8 cellular contexts compared by ENCODE assay signal in genomic region chr1:225882699-225883615, GRCh38. TPM values are rescaled to one million over a fixed set of nuclear protein-coding genes. Genes with fewer than 3 reads are reported as not detected.
DNase-seq lines count a peak whose midpoint lies in the region; TF ChIP-seq lines count a peak whose summit lies in the region.

No MANE protein-coding gene starts in this region.

- H3K9me3 Mint-ChIP-seq in activated CD4-positive, alpha-beta memory T cell treated with anti-CD3 and anti-CD28 coated beads, Interleukin-2, amount 10 ng/mL, durations not matched to agents 7 days and 5 days, result no peaks in the 10 kb centered on the region

- peak overlapping the region; percentile 89 for H3K4me3 Mint-ChIP-seq in activated CD4-positive, alpha-beta memory T cell treated with anti-CD3 and anti-CD28 coated beads, Interleukin-2, amount 10 ng/mL, durations not matched to agents 7 days and 5 days

- H3K27me3 ChIP-seq in GM23248 (replicated peaks; ENCODE audit: insufficient read depth), result no peaks in the 10 kb centered on the region
- H3K27me3 ChIP-seq in esophagus muscularis mucosa, result peaks cover 0 to 5% (median 0%) of the 10 kb centered on the region in 4 donors
- no peaks in the 10 kb centered on the region for H3K27me3 ChIP-seq in muscle layer of duodenum (ENCODE audit: low read depth, low read length)
- peaks cover 0 to 7% of the 10 kb centered on the region in 2 donors for H3K27me3 ChIP-seq in tibial nerve

- no peaks in the 10 kb centered on the region for H4K20me1 ChIP-seq in GM23248 (ENCODE audit: insufficient read depth)

- peak overlapping the region; percentile 28 for H3K27ac ChIP-seq in GM23248
- H3K27ac ChIP-seq in esophagus muscularis mucosa (replicated peaks in 1 of 4), result peak overlapping the region; percentile 82 to 92 (median 89)
- H3K27ac ChIP-seq in muscle layer of duodenum (ENCODE audit: low read length), result peak overlapping the region; percentile 51
- H3K27ac ChIP-seq in tibial nerve, result peak overlapping the region; percentile 87 to 92 (median 90)

- WGBS in GM23248 (ENCODE audit: low coverage in 1 of 2, low lambda C conversion rate in 2 of 2, missing lambda C conversion rate in 2 of 2), 2 experiments, result 1 to 2% methylated on average over 51 to 58 of the region's 61 CpGs
- 21% methylated on average over 19 of the region's 61 CpGs for WGBS in esophagus muscularis mucosa
- 13 to 28% methylated on average over 11 to 44 of the region's 61 CpGs for WGBS in tibial nerve, 2 donors

- peak overlapping the region; percentile 72 for H3K27ac Mint-ChIP-seq in activated CD4-positive, alpha-beta memory T cell treated with anti-CD3 and anti-CD28 coated beads, Interleukin-2, amount 10 ng/mL, durations not matched to agents 7 days and 5 days

- H3K4me1 Mint-ChIP-seq in activated CD4-positive, alpha-beta memory T cell treated with anti-CD3 and anti-CD28 coated beads, Interleukin-2, amount 10 ng/mL, durations not matched to agents 7 days and 5 days, result peaks cover 42% of the 10 kb centered on the region

- peaks cover 9% of the 10 kb centered on the region for H3K27me3 Mint-ChIP-seq in activated CD4-positive, alpha-beta memory T cell treated with anti-CD3 and anti-CD28 coated beads, Interleukin-2, amount 10 ng/mL, durations not matched to agents 7 days and 5 days

- no peak for TF ChIP-seq CTCF in esophagus muscularis mucosa (IDR thresholded peaks at IDR 0.05)
- peak in 1 of 5 experiments; percentile 17 for TF ChIP-seq CTCF in tibial nerve (IDR thresholded peaks at IDR 0.05)

- TF ChIP-seq POLR2A in esophagus muscularis mucosa (IDR thresholded peaks at IDR 0.05; ENCODE audit: low read depth) (no peak), tibial nerve (IDR thresholded peaks at IDR 0.05) (no peak)

- no peak for TF ChIP-seq RAD21 in Ishikawa (IDR thresholded peaks at IDR 0.05; ENCODE audit: low read depth)

- H3K4me3 ChIP-seq in GM23248, result peak overlapping the region; percentile 89
- H3K4me3 ChIP-seq in esophagus muscularis mucosa, result peak overlapping the region; percentile 79 to 98 (median 88)
- H3K4me3 ChIP-seq in muscle layer of duodenum (ENCODE audit: low read depth in 1 of 2, low read length in 2 of 2), result peak overlapping the region; percentile 82 to 98
- peak overlapping the region; percentile 68 to 92 (median 90) for H3K4me3 ChIP-seq in tibial nerve

- DNase-seq in ELR (ENCODE audit: low read depth) (peak; percentile 69), GM23248 (peak; percentile 77), esophagus muscularis mucosa (ENCODE audit: extremely low spot score) (no peak), tibial nerve (ENCODE audit: low spot score in 2 of 2) (peak; percentile 16 to 22), A172 (ENCODE audit: low spot score) (no peak)
- peak; percentile 48 for DNase-seq in activated CD4-positive, alpha-beta memory T cell treated with anti-CD3 and anti-CD28 coated beads, Interleukin-2, amount 10 ng/mL, durations not matched to agents 7 days and 5 days

- peak overlapping the region; percentile 91 for H2AFZ ChIP-seq in GM23248

- TF ChIP-seq EP300 in Ishikawa (IDR thresholded peaks at IDR 0.05; ENCODE audit: borderline replicate concordance) (peak; percentile 24; the same call in 1 of the 2 replicates), esophagus muscularis mucosa (IDR thresholded peaks at IDR 0.05) (no peak), tibial nerve (IDR thresholded peaks at IDR 0.05) (no peak)

- H3K79me2 ChIP-seq in GM23248 (ENCODE audit: insufficient read depth), result peaks cover 23% of the 10 kb centered on the region

- H3K4me1 ChIP-seq in GM23248 (ENCODE audit: insufficient read depth) (peaks cover 14% of the 10 kb centered on the region; the same call in 1 of the 2 replicates), esophagus muscularis mucosa (peaks cover 35 to 49% (median 45%) of the 10 kb centered on the region in 4 donors), muscle layer of duodenum (ENCODE audit: control insufficient read depth in 1 of 2, insufficient read depth in 2 of 2, low read length in 2 of 2) (peaks cover 18 to 36% of the 10 kb centered on the region in 2 donors), tibial nerve (peaks cover 0 to 46% (median 27%) of the 10 kb centered on the region in 4 donors)

- H3K36me3 ChIP-seq in GM23248 (ENCODE audit: low read depth) (no peaks in the 10 kb centered on the region), esophagus muscularis mucosa (no peaks in the 10 kb centered on the region), muscle layer of duodenum (ENCODE audit: control insufficient read depth in 1 of 2, insufficient read depth in 2 of 2, low read length in 2 of 2) (peaks cover 0 to 5% of the 10 kb centered on the region in 2 donors), tibial nerve (no peaks in the 10 kb centered on the region)

- H3K9me2 ChIP-seq in GM23248 (ENCODE audit: insufficient read depth), result no peaks in the 10 kb centered on the region

- CTCF ChIA-PET in activated CD4-positive, alpha-beta memory T cell treated with anti-CD3 and anti-CD28 coated beads, Interleukin-2, amount 10 ng/mL, durations not matched to agents 7 days and 5 days (lab: Charles Lee), result interaction anchor here (0.8 to 4.7 kb wide), 16 partner anchors 9 to 408 kb away, joined by 3 to 33 read pairs (median 3); partner anchors contain the start of genes PYCR2 and SRP9

- intact Hi-C loops in esophagus muscularis mucosa (cut with DNase I), result no loop called here

- peak overlapping the region; percentile 91 for H3K9ac ChIP-seq in GM23248

- no peaks in the 10 kb centered on the region for H3K9me3 ChIP-seq in GM23248 (ENCODE audit: low read depth)
- no peaks in the 10 kb centered on the region for H3K9me3 ChIP-seq in esophagus muscularis mucosa
- no peaks in the 10 kb centered on the region for H3K9me3 ChIP-seq in muscle layer of duodenum (ENCODE audit: control insufficient read depth in 1 of 2, low read length in 2 of 2)
- no peaks in the 10 kb centered on the region for H3K9me3 ChIP-seq in tibial nerve

- H3F3A ChIP-seq in GM23248 (ENCODE audit: insufficient read depth), result peaks cover 4% of the 10 kb centered on the region; the same call in 1 of the 2 replicates

- H3K4me2 ChIP-seq in GM23248 (ENCODE audit: unreplicated experiment), result peak overlapping the region; percentile 92

- in situ Hi-C loops in GM23248 (cut with MboI), result no loop called here

- POLR2A ChIA-PET in activated CD4-positive, alpha-beta memory T cell treated with anti-CD3 and anti-CD28 coated beads, Interleukin-2, amount 10 ng/mL, durations not matched to agents 7 days and 5 days (lab: Charles Lee), result interaction anchor here (0.9 to 5.6 kb wide), 24 partner anchors 8 to 455 kb away, joined by 3 to 83 read pairs (median 6); partner anchors contain the start of genes H3-3A, LBR, LEFTY1 and PYCR2

- H3K36me3 Mint-ChIP-seq in activated CD4-positive, alpha-beta memory T cell treated with anti-CD3 and anti-CD28 coated beads, Interleukin-2, amount 10 ng/mL, durations not matched to agents 7 days and 5 days (ENCODE audit: low read depth), result peaks cover 26% of the 10 kb centered on the region

TF ChIP-seq in Ishikawa, 13 proteins besides CTCF, POLR2A, EP300 and RAD21 (continues in another document):
- peak; percentile 46; the same call in 1 of the 2 replicates for TF ChIP-seq NFIC (IDR thresholded peaks at IDR 0.05)
- peak; percentile 42 for TF ChIP-seq MAX (IDR thresholded peaks at IDR 0.05)
- no peak for TF ChIP-seq EGR1 (IDR thresholded peaks at IDR 0.05)
- TF ChIP-seq YY1 (IDR thresholded peaks at IDR 0.05; ENCODE audit: low read depth), result peak; percentile 40; the same call in 1 of the 2 replicates
- TF ChIP-seq USF1 (IDR thresholded peaks at IDR 0.05), result no peak
- no peak for TF ChIP-seq FOXM1 (IDR thresholded peaks at IDR 0.05; ENCODE audit: borderline replicate concordance, low read depth)
- no peak for TF ChIP-seq CREB1 (IDR thresholded peaks at IDR 0.05; ENCODE audit: low read depth)

RNA-seq across cellular contexts. Expression of gene TMEM63A, which starts 0.8 kb away (rescaled TPM):
- 9.7 and 11.9 TPM in 2 replicates for total RNA-seq in GM23248 (2014; rRNA removed; shearing (Covaris generic))
- 8.5 and 13.5 TPM in 2 replicates for polyA plus RNA-seq in GM23248 (2016; fragmentation: Nextera tagmentation; extraction: Ambion mirVana)
- total RNA-seq in activated CD4-positive, alpha-beta memory T cell treated with anti-CD3 and anti-CD28 coated beads, Interleukin-2, amount 10 ng/mL, durations not matched to agents 7 days and 5 days, result 100 to 1,000 TPM; 126 to 127 TPM
- total RNA-seq in esophagus muscularis mucosa (10 to 100 TPM; 14.6 to 30.7 (median 24.5) TPM), tibial nerve (10 to 100 TPM; 63.2 to 91.5 (median 66.7) TPM)
- total RNA-seq in A172 (2014; rRNA removed; shearing (Covaris generic)), result 7.8 and 8.2 TPM in 2 replicates

RNA-seq across cellular contexts. Expression of gene LEFTY1, which starts 6.0 kb away (rescaled TPM):
- total RNA-seq in GM23248 (2014; rRNA removed; shearing (Covaris generic)), result not detected in 2 replicates
- not detected in 2 replicates for polyA plus RNA-seq in GM23248 (2016; fragmentation: Nextera tagmentation; extraction: Ambion mirVana)
- not detected for total RNA-seq in activated CD4-positive, alpha-beta memory T cell treated with anti-CD3 and anti-CD28 coated beads, Interleukin-2, amount 10 ng/mL, durations not matched to agents 7 days and 5 days
- total RNA-seq in esophagus muscularis mucosa, result under 1 TPM in 1 of 4 donors, not detected in 3; 0.33 TPM
- under 1 TPM in 1 of 4 donors, not detected in 3; 0.20 TPM for total RNA-seq in tibial nerve
- not detected in 2 replicates for total RNA-seq in A172 (2014; rRNA removed; shearing (Covaris generic))

RNA-seq across cellular contexts. Expression of gene PYCR2, which starts 41.1 kb away (rescaled TPM):
- 59.1 and 69.6 TPM in 2 replicates for total RNA-seq in GM23248 (2014; rRNA removed; shearing (Covaris generic))
- polyA plus RNA-seq in GM23248 (2016; fragmentation: Nextera tagmentation; extraction: Ambion mirVana), result 55.5 and 61.1 TPM in 2 replicates
- 100 to 1,000 TPM; 101 to 105 TPM for total RNA-seq in activated CD4-positive, alpha-beta memory T cell treated with anti-CD3 and anti-CD28 coated beads, Interleukin-2, amount 10 ng/mL, durations not matched to agents 7 days and 5 days
- total RNA-seq in esophagus muscularis mucosa (10 to 100 TPM; 37.4 to 73.6 (median 58.2) TPM), tibial nerve (10 to 100 TPM; 54.2 to 80.8 (median 59.0) TPM)
- 73.2 and 73.8 TPM in 2 replicates for total RNA-seq in A172 (2014; rRNA removed; shearing (Covaris generic))

RNA-seq across cellular contexts. Expression of gene LEFTY2, which starts 58.1 kb away (rescaled TPM):
- not detected in 2 replicates for total RNA-seq in GM23248 (2014; rRNA removed; shearing (Covaris generic))
- not detected in 2 replicates for polyA plus RNA-seq in GM23248 (2016; fragmentation: Nextera tagmentation; extraction: Ambion mirVana)
- total RNA-seq in activated CD4-positive, alpha-beta memory T cell treated with anti-CD3 and anti-CD28 coated beads, Interleukin-2, amount 10 ng/mL, durations not matched to agents 7 days and 5 days, result not detected
- total RNA-seq in esophagus muscularis mucosa, result under 1 TPM in 2 of 4 donors, not detected in 2; 0.17 to 0.98 TPM
- total RNA-seq in tibial nerve, result not detected
- total RNA-seq in A172 (2014; rRNA removed; shearing (Covaris generic)), result not detected in 2 replicates

Comparison
In these comparisons a context has a peak if more than half of its experiments do, and no peak if none do; other contexts are left out.
1. DNase-seq: peak in ELR (single experiment), GM23248 (single experiment), activated CD4-positive, alpha-beta memory T cell treated with anti-CD3 and anti-CD28 coated beads, Interleukin-2, amount 10 ng/mL, durations not matched to agents 7 days and 5 days (single experiment) and tibial nerve (2 of 2); none in esophagus muscularis mucosa (single experiment) and A172 (single experiment).
2. H3K27ac ChIP-seq: peak in every context shown above with its lines; median percentile 90 in tibial nerve; 89 in esophagus muscularis mucosa; 51 in muscle layer of duodenum; 28 in GM23248.
3. Peak in every context shown above with its lines, with median percentiles within 50 percentile points of each other: H3K4me3 ChIP-seq.